In the genomic region with DNA sequence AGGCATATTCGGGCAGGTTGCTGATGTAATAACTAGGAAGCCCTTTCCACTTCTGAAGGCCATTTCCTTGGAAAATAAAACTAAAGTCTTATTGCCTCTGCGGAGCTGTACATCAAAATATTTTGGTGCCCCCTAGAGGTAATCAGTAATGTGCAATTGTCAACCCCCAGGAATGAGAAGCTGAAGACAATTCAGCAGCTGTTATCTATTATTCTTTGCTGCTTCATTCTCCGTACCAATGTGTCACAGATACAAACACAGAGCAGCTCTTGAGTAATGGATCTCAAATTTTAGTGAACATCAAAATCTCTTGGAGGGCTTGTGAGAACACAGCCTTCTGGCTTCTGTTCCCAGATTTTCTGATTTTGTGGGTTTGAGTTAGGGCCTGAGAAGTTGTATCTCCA, we compare ENCODE assay signal across 9 cellular contexts. TPM values are rescaled to one million over a fixed set of nuclear protein-coding genes. Genes with fewer than 3 reads are reported as not detected.
DNase-seq lines count a peak whose midpoint lies in the region; ATAC-seq and TF ChIP-seq lines count a peak whose summit lies in the region.
"Had no signal": no experiment of that assay in that cellular context is flagged by ENCODE, and none has a peak within 500 bp of the region (broad histone marks: within the 10 kb centered on the region; RNA-seq: fewer than 3 reads in every experiment).

No MANE protein-coding gene starts in this region.

- in situ Hi-C loops in G401 (cut with HindIII; ENCODE audit: low sequenced_read_pairs): no loop called here
- in situ Hi-C loops in Panc1 (cut with HindIII; ENCODE audit: low pct_unique_long_range_greater_than_20kb, low sequenced_read_pairs): no loop called here

- CTCF ChIA-PET in Panc1 (lab: Charles Lee): interaction anchor here (0.6 to 0.7 kb wide), 4 partner anchors 90 to 1249 kb away, joined by 3 to 13 read pairs (median 4); no protein-coding TSS in a partner anchor
- CTCF ChIA-PET in CD4-positive, alpha-beta T cell (lab: Charles Lee): no interaction called here

- no peak overlapping the region for H3K4me3 ChIP-seq in Panc1 (ENCODE audit: low read depth in 2 of 2, low read length in 2 of 2)
- H3K4me3 ChIP-seq in esophagus muscularis mucosa: no peak overlapping the region

- H3K27me3 ChIP-seq in Panc1 (ENCODE audit: control insufficient read depth, insufficient read depth, low read length) (no peaks in the 10 kb centered on the region), esophagus muscularis mucosa (peaks cover 0 to 5% (median 0%) of the 10 kb centered on the region in 4 donors)
- peaks cover 32% of the 10 kb centered on the region for H3K27me3 ChIP-seq in CD4-positive, alpha-beta T cell (ENCODE audit: control insufficient read depth, insufficient read depth, low read length)

- H3K27ac ChIP-seq in Panc1 (ENCODE audit: low read length) (no peak overlapping the region), esophagus muscularis mucosa (replicated peaks in 1 of 4) (no peak overlapping the region)
- H3K27ac ChIP-seq in CD4-positive, alpha-beta T cell (ENCODE audit: low read depth, low read length): no peak overlapping the region

- H3K36me3 Mint-ChIP-seq in progenitor cell of endocrine pancreas (ENCODE audit: insufficient read depth): no peaks in the 10 kb centered on the region
- peaks cover 9% of the 10 kb centered on the region for H3K36me3 Mint-ChIP-seq in natural killer cell treated with Interleukin-12 subunit alpha and Interleukin-12 subunit beta and Interleukin-15 and Interleukin-18, amount 100 ng/mL, for 72 hours
- no peaks in the 10 kb centered on the region for H3K36me3 Mint-ChIP-seq in CD4-positive, alpha-beta T cell (ENCODE audit: low read depth)

- 9% methylated on average over 3 of the region's 3 CpGs for WGBS in esophagus muscularis mucosa

- no peaks in the 10 kb centered on the region for H3K36me3 ChIP-seq in Panc1 (ENCODE audit: control insufficient read depth, insufficient read depth, low read length)
- H3K36me3 ChIP-seq in esophagus muscularis mucosa: no peaks in the 10 kb centered on the region

- intact Hi-C loops in Panc1 (cut with micrococcal nuclease; ENCODE audit: unreplicated experiment) (no loop called here), esophagus muscularis mucosa (cut with DNase I) (loop anchor here (2.0 to 10.0 kb wide), 4 partner anchors 673 to 1553 kb away; no protein-coding TSS in a partner anchor)
- intact Hi-C loops in CD4-positive, alpha-beta T cell (cut with DNase I, micrococcal nuclease): no loop called here

- H3K4me3 Mint-ChIP-seq in progenitor cell of endocrine pancreas (ENCODE audit: low read depth): no peak overlapping the region
- H3K4me3 Mint-ChIP-seq in natural killer cell treated with Interleukin-12 subunit alpha and Interleukin-12 subunit beta and Interleukin-15 and Interleukin-18, amount 100 ng/mL, for 72 hours: no peak overlapping the region
- no peak overlapping the region for H3K4me3 Mint-ChIP-seq in CD4-positive, alpha-beta T cell
- H3K4me3 Mint-ChIP-seq: activated B cell treated with CpG ODN at 0.5 μM for 24 hours had no signal

- DNase-seq in G401 (ENCODE audit: low spot score): peak; percentile 50
- DNase-seq in HT1080 (ENCODE audit: low read depth): peak; percentile 50
- no peak for DNase-seq in Panc1 (ENCODE audit: low read depth, low spot score)
- DNase-seq in esophagus muscularis mucosa (ENCODE audit: extremely low spot score): no peak
- DNase-seq in progenitor cell of endocrine pancreas (ENCODE audit: low spot score, unreplicated experiment): no peak
- DNase-seq in activated T-cell treated with anti-CD3 and anti-CD28 coated beads, Interleukin-2, amount 50 U/mL, for 48 hours: no peak
- no peak for DNase-seq in natural killer cell treated with Interleukin-12 subunit alpha and Interleukin-12 subunit beta and Interleukin-15 and Interleukin-18, amount 100 ng/mL, for 72 hours (ENCODE audit: low spot score)
- DNase-seq in CD4-positive, alpha-beta T cell: no peak
- DNase-seq: activated B cell treated with CpG ODN at 0.5 μM for 24 hours had no signal

- TF ChIP-seq POLR2A in esophagus muscularis mucosa (IDR thresholded peaks at IDR 0.05; ENCODE audit: low read depth): no peak

- peaks cover 2% of the 10 kb centered on the region for H3K9me3 Mint-ChIP-seq in progenitor cell of endocrine pancreas (ENCODE audit: low read depth)
- H3K9me3 Mint-ChIP-seq in natural killer cell treated with Interleukin-12 subunit alpha and Interleukin-12 subunit beta and Interleukin-15 and Interleukin-18, amount 100 ng/mL, for 72 hours: peaks cover 2% of the 10 kb centered on the region
- no peaks in the 10 kb centered on the region for H3K9me3 Mint-ChIP-seq in CD4-positive, alpha-beta T cell

- H3K9me3 ChIP-seq in Panc1 (ENCODE audit: control insufficient read depth, insufficient read depth, low read depth, low read length) (0 out of 2 replicates have a peak, but pooled peaks cover 3% of the 10 kb centered on the region), esophagus muscularis mucosa (no peaks in the 10 kb centered on the region)
- H3K9me3 ChIP-seq in CD4-positive, alpha-beta T cell (ENCODE audit: control insufficient read depth, low read length): no peaks in the 10 kb centered on the region

- TF ChIP-seq EP300 in esophagus muscularis mucosa (IDR thresholded peaks at IDR 0.05): no peak

- H3K4me1 ChIP-seq in Panc1 (ENCODE audit: control insufficient read depth, insufficient read depth, low read length): no peaks in the 10 kb centered on the region
- H3K4me1 ChIP-seq in esophagus muscularis mucosa: peaks cover 18 to 34% (median 24%) of the 10 kb centered on the region in 4 donors

- H3K4me1 Mint-ChIP-seq in progenitor cell of endocrine pancreas (ENCODE audit: low read depth): peaks cover 8% of the 10 kb centered on the region
- H3K4me1 Mint-ChIP-seq in natural killer cell treated with Interleukin-12 subunit alpha and Interleukin-12 subunit beta and Interleukin-15 and Interleukin-18, amount 100 ng/mL, for 72 hours (ENCODE audit: low read depth in 2 of 2): no peaks in the 10 kb centered on the region
- H3K4me1 Mint-ChIP-seq in CD4-positive, alpha-beta T cell (ENCODE audit: low read depth): peaks cover 11% of the 10 kb centered on the region

- H3K27me3 Mint-ChIP-seq in progenitor cell of endocrine pancreas: peaks cover 25% of the 10 kb centered on the region
- H3K27me3 Mint-ChIP-seq in natural killer cell treated with Interleukin-12 subunit alpha and Interleukin-12 subunit beta and Interleukin-15 and Interleukin-18, amount 100 ng/mL, for 72 hours: peaks cover 18 to 19% of the 10 kb centered on the region in 2 donors
- peaks cover 32% of the 10 kb centered on the region for H3K27me3 Mint-ChIP-seq in CD4-positive, alpha-beta T cell

- no peak for ATAC-seq in Panc1
- no peak for ATAC-seq in natural killer cell treated with Interleukin-12 subunit alpha and Interleukin-12 subunit beta and Interleukin-15 and Interleukin-18, amount 100 ng/mL, for 72 hours
- no peak for ATAC-seq in CD4-positive, alpha-beta T cell (ENCODE audit: poor library complexity)

- TF ChIP-seq CTCF in Panc1 (IDR thresholded peaks at IDR 0.05) (peak; percentile 62), esophagus muscularis mucosa (IDR thresholded peaks at IDR 0.05) (peak; percentile 61 to 75 (median 69)), progenitor cell of endocrine pancreas (IDR thresholded peaks at IDR 0.05; ENCODE audit: unreplicated experiment) (peak; percentile 79)
- no peak for TF ChIP-seq CTCF in CD4-positive, alpha-beta T cell (IDR thresholded peaks at IDR 0.05)

- POLR2A ChIA-PET in Panc1 (lab: Charles Lee): no interaction called here
- POLR2A ChIA-PET in CD4-positive, alpha-beta T cell (lab: Charles Lee): no interaction called here

- H3K27ac Mint-ChIP-seq in progenitor cell of endocrine pancreas: no peak overlapping the region
- H3K27ac Mint-ChIP-seq in natural killer cell treated with Interleukin-12 subunit alpha and Interleukin-12 subunit beta and Interleukin-15 and Interleukin-18, amount 100 ng/mL, for 72 hours: no peak overlapping the region
- H3K27ac Mint-ChIP-seq in CD4-positive, alpha-beta T cell: no peak overlapping the region
- H3K27ac Mint-ChIP-seq: activated B cell treated with CpG ODN at 0.5 μM for 24 hours had no signal

- no TSS peak for BruUV-seq in Panc1 (replicated peaks; lab: Mats Ljungman, UMichigan)

RNA-seq across cellular contexts. Expression of gene SLIT2, which starts 3.5 kb away (rescaled TPM):
- total RNA-seq in G401 (2014; rRNA removed; shearing (Covaris generic)): not detected in 2 replicates
- 0.47 and 0.76 TPM in 2 replicates for total RNA-seq in HT1080 (2014; rRNA removed; shearing (Covaris generic))
- polyA plus RNA-seq in HT1080 (2015; cell fraction: cytosol; rRNA removed): 0.08 and 0.19 TPM in 2 replicates
- 0.33 and 0.41 TPM in 2 replicates for polyA plus RNA-seq in HT1080 (2015; cell fraction: nucleus; rRNA removed)
- 0.28 TPM for total RNA-seq in Panc1 (2021; ENCODE audit: unreplicated experiment)
- not detected for polyA plus RNA-seq in Panc1 (2012; ENCODE audit: insufficient read length)
- total RNA-seq in esophagus muscularis mucosa: 100 to 1,000 TPM in 1 of 4 donors, 10 to 100 TPM in 3; 82.3 to 101 (median 92.0) TPM
- 11.6 and 13.1 TPM in 2 replicates for total RNA-seq in progenitor cell of endocrine pancreas
- total RNA-seq in natural killer cell treated with Interleukin-12 subunit alpha and Interleukin-12 subunit beta and Interleukin-15 and Interleukin-18, amount 100 ng/mL, for 72 hours: not detected
- total RNA-seq in CD4-positive, alpha-beta T cell: not detected

Comparison
In these comparisons a context has a peak if more than half of its experiments do, and no peak if none do; other contexts are left out.
1. DNase-seq: peak in G401 (single experiment) and HT1080 (single experiment); none in Panc1 (single experiment), esophagus muscularis mucosa (single experiment), progenitor cell of endocrine pancreas (single experiment), activated T-cell treated with anti-CD3 and anti-CD28 coated beads, Interleukin-2, amount 50 U/mL, for 48 hours (0 of 2), natural killer cell treated with Interleukin-12 subunit alpha and Interleukin-12 subunit beta and Interleukin-15 and Interleukin-18, amount 100 ng/mL, for 72 hours (single experiment) and CD4-positive, alpha-beta T cell (0 of 10).